ENCODE assay signal across 13 cellular contexts in the genomic region with DNA sequence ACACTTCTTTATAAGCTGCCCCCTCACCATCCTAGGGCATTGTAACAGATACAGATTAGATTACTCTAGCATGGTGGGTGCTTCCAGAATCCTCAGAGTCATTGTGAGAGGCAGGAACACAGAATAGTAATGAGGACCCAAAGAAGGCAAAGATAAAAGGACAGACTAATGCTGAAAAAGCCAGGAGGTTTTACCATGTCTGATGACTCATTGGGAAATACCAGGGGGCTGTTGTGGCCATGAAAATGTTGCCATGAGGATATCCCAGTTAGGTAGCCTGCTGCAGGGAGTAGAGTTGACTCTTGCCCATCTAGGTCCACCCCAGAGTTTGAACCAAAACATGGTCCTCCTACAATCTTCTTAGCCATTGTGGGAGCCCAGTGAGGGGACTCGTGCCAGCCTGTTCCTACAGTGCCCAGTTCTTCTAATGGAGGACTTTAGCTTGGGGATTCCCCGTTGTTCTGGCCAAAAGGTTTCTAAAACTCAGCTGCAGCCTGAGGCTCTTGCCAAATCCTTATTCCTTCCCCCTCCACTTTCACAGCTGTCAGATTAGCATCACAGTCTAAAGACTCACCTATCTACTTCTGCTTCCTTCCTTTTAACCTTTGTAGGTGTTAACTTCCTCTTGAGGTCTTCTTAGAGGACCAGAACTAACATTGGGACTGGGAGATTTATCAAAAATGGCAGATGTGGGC.
DNase-seq lines count a peak whose midpoint lies in the region; ATAC-seq and TF ChIP-seq lines count a peak whose summit lies in the region.
"Had no signal": no experiment of that assay in that cellular context is flagged by ENCODE, and none has a peak within 500 bp of the region (broad histone marks: within the 10 kb centered on the region; RNA-seq: fewer than 3 reads in every experiment).

No MANE protein-coding gene starts in this region.

- H3K36me3 ChIP-seq in brain microvascular endothelial cell (replicated peaks) (no peaks in the 10 kb centered on the region), left lung (no peaks in the 10 kb centered on the region), sigmoid colon (no peaks in the 10 kb centered on the region)
- H3K36me3 ChIP-seq: neutrophil had no signal

- DNase-seq in EH (ENCODE audit: low read depth) (peak; percentile 56), brain microvascular endothelial cell (peak; percentile 34), NCI-H69 (lab: John Stamatoyannopoulos, UW) (no peak), left lung (no peak), posterior cingulate gyrus (no peak), sigmoid colon (no peak)
- DNase-seq: activated CD4-positive, alpha-beta T cell treated with anti-CD3 and anti-CD28 coated beads for 48 hours; left ventricle myocardium superior; NCI-H1694 treated with DMSO at 0.1 percent for 48 hours; stimulated activated CD4-positive, alpha-beta T cell treated with anti-CD3 and anti-CD28 coated beads, Interleukin-15, amount 100 ng/mL, for 24 hours had no signal

- H3K4me3 ChIP-seq in brain microvascular endothelial cell (ENCODE audit: low read depth, low read length): no peak overlapping the region
- no peak overlapping the region for H3K4me3 ChIP-seq in left lung
- no peak overlapping the region for H3K4me3 ChIP-seq in sigmoid colon

- TF ChIP-seq CTCF in brain microvascular endothelial cell (IDR thresholded peaks at IDR 0.05; ENCODE audit: low read depth, low read length, missing control alignments): no peak
- no peak for TF ChIP-seq CTCF in left lung (IDR thresholded peaks at IDR 0.05)
- no peak for TF ChIP-seq CTCF in sigmoid colon (IDR thresholded peaks at IDR 0.05)

- H3K9me3 ChIP-seq in left lung (peaks cover 0 to 12% of the 10 kb centered on the region in 2 donors), sigmoid colon (no peaks in the 10 kb centered on the region)
- H3K9me3 ChIP-seq: neutrophil had no signal

- 75 to 78% methylated on average over 2 of the region's 2 CpGs for WGBS in sigmoid colon, 2 donors

- H3K27me3 ChIP-seq in brain microvascular endothelial cell (replicated peaks) (no peaks in the 10 kb centered on the region), left lung (no peaks in the 10 kb centered on the region), sigmoid colon (no peaks in the 10 kb centered on the region)
- H3K27me3 ChIP-seq: neutrophil had no signal

- TF ChIP-seq EP300 in sigmoid colon (IDR thresholded peaks at IDR 0.05): no peak

- in situ Hi-C loops in brain microvascular endothelial cell (cut with HindIII; ENCODE audit: low pct_ligation_motif_present, low sequenced_read_pairs): no loop called here

- H3K27ac ChIP-seq in brain microvascular endothelial cell: no peak overlapping the region
- no peak overlapping the region for H3K27ac ChIP-seq in left lung
- no peak overlapping the region for H3K27ac ChIP-seq in sigmoid colon
- H3K27ac ChIP-seq: neutrophil had no signal

- ATAC-seq in GM21360 (IDR thresholded peaks at IDR 0.05; ENCODE audit: unreplicated experiment): peak; percentile 54
- ATAC-seq in HG03432 (IDR thresholded peaks at IDR 0.05; ENCODE audit: unreplicated experiment): peak; percentile 67
- ATAC-seq in left lung: no peak
- ATAC-seq: left ventricle myocardium superior had no signal

- intact Hi-C loops in left lung (cut with DNase I) (no loop called here), posterior cingulate gyrus (cut with DNase I) (no loop called here), sigmoid colon (cut with DNase I) (no loop called here)

- TF ChIP-seq POLR2A in sigmoid colon (IDR thresholded peaks at IDR 0.05): no peak

- no peaks in the 10 kb centered on the region for H3K4me1 ChIP-seq in left lung
- no peaks in the 10 kb centered on the region for H3K4me1 ChIP-seq in sigmoid colon

Comparison
In these comparisons a context has a peak if more than half of its experiments do, and no peak if none do; other contexts are left out.
1. DNase-seq: peak in EH (single experiment) and brain microvascular endothelial cell (single experiment); none in NCI-H69 (single experiment), left lung (0 of 2), posterior cingulate gyrus (0 of 10) and sigmoid colon (single experiment).